27 cellular contexts compared by ENCODE assay signal in genomic region chr1:210594605-210595004, GRCh38.
"Had no signal": no experiment of that assay in that cellular context is flagged by ENCODE, and none has a peak within 500 bp of the region (broad histone marks: within the 10 kb centered on the region; RNA-seq: fewer than 3 reads in every experiment).

No MANE protein-coding gene starts in this region.

- FAIRE-seq: colon, endometrium, endothelial cell of umbilical vein had no signal

- H3K4me3 ChIP-seq: colonic mucosa, coronary artery, dorsolateral prefrontal cortex, esophagus muscularis mucosa, esophagus squamous epithelium, gastrocnemius medialis, gastroesophageal sphincter, heart left ventricle, heart right ventricle had no signal

- H3K9me3 ChIP-seq: colonic mucosa, esophagus squamous epithelium, gastrocnemius medialis, gastroesophageal sphincter had no signal

- DNase-seq: colonic mucosa; cortex of kidney; dermis blood vessel endothelial cell; dorsolateral prefrontal cortex; effector CD4-positive, alpha-beta T cell; effector CD8-positive, alpha-beta T cell; effector memory CD4-positive, alpha-beta T cell; effector memory CD8-positive, alpha-beta T cell; endodermal cell; erythroblast; esophagus squamous epithelium; foreskin fibroblast; foreskin keratinocyte; foreskin melanocyte; gastrocnemius medialis; glutamatergic neuron; head of caudate nucleus; heart left ventricle; heart right ventricle had no signal

- ATAC-seq: effector memory CD8-positive, alpha-beta T cell; esophagus mucosa; foreskin keratinocyte; gastrocnemius medialis; gastroesophageal sphincter; heart left ventricle; heart right ventricle had no signal

- H3K4me1 ChIP-seq: colonic mucosa, gastrocnemius medialis had no signal

- H3K27ac ChIP-seq: colonic mucosa, coronary artery, dorsolateral prefrontal cortex, epithelial cell of prostate, esophagus muscularis mucosa, esophagus squamous epithelium, foreskin keratinocyte, gastrocnemius medialis, gastroesophageal sphincter, heart left ventricle, heart right ventricle had no signal

- H3K36me3 ChIP-seq: colonic mucosa, esophagus muscularis mucosa, esophagus squamous epithelium, gastrocnemius medialis, gastroesophageal sphincter, heart left ventricle, heart right ventricle had no signal

- H3K27me3 ChIP-seq: colonic mucosa, dorsolateral prefrontal cortex, esophagus muscularis mucosa, esophagus squamous epithelium, foreskin keratinocyte, gastrocnemius medialis, gastroesophageal sphincter, heart left ventricle, heart right ventricle had no signal
